ENCODE assay signal across 33 cellular contexts in genomic region chr3:82165266-82165665, GRCh38.
"Had no signal": no experiment of that assay in that cellular context is flagged by ENCODE, and none has a peak within 500 bp of the region (broad histone marks: within the 10 kb centered on the region; RNA-seq: fewer than 3 reads in every experiment).

No MANE protein-coding gene starts in this region.

- H3K4me3 Mint-ChIP-seq: activated CD4-positive, alpha-beta T cell treated with anti-CD3 and anti-CD28 coated beads for 36 hours; activated CD4-positive, alpha-beta T cell treated with anti-CD3 and anti-CD28 coated beads, Interleukin-2, amount 10 ng/mL, durations not matched to agents 7 days and 5 days; activated CD8-positive, alpha-beta T cell treated with anti-CD3 and anti-CD28 coated beads, Interleukin-2, amount 10 ng/mL, durations not matched to agents 7 days and 5 days; activated naive CD4-positive, alpha-beta T cell treated with anti-CD3 and anti-CD28 coated beads, Interleukin-2, amount 50 U/mL, for 24 hours; activated naive CD8-positive, alpha-beta T cell treated with anti-CD3 and anti-CD28 coated beads, Interleukin-2, amount 10 ng/mL, durations not matched to agents 7 days and 5 days; activated T-cell treated with anti-CD3 and anti-CD28 coated beads, Interleukin-2, amount 50 U/mL, for 24 hours; T-helper 1 cell treated with Interleukin-12 subunit alpha and Interleukin-12 subunit beta and Interleukin-4 antibody, amounts not matched to agents 30 μg/mL and 1 μg/mL, for 36 hours; T-helper 2 cell treated with Interferon-gamma antibody and Interleukin-4, amounts not matched to agents 5 μg/mL and 100 μg/mL, for 36 hours; WTC11 had no signal

- H3K4me1 ChIP-seq: ascending aorta, body of pancreas, breast epithelium, Peyer's patch had no signal

- DNase-seq: activated CD4-positive, alpha-beta T cell treated with anti-CD3 and anti-CD28 coated beads for 36 hours; activated CD4-positive, alpha-beta T cell treated with anti-CD3 and anti-CD28 coated beads, Interleukin-2, amount 10 ng/mL, durations not matched to agents 7 days and 5 days; activated CD4-positive, alpha-beta T cell treated with anti-CD3 and anti-CD28 coated beads, Interleukin-2, amount 50 U/mL, for 48 hours; activated CD8-positive, alpha-beta T cell treated with anti-CD3 and anti-CD28 coated beads, Interleukin-2, amount 10 ng/mL, durations not matched to agents 7 days and 5 days; activated gamma-delta T cell; activated naive CD4-positive, alpha-beta T cell treated with Interleukin-2 at 50 U/mL for 16 hours; activated naive CD8-positive, alpha-beta T cell treated with anti-CD3 and anti-CD28 coated beads, Interleukin-2, amount 10 ng/mL, durations not matched to agents 7 days and 5 days; activated T-cell treated with anti-CD3 and anti-CD28 coated beads, Interleukin-2, amount 50 U/mL, for 24 hours; amygdala; body of pancreas; NCI-H1092 treated with DMSO at 0.1 percent for 48 hours; NCI-H1417; NCI-H146; NCI-H187; NCI-H2029 treated with DMSO at 0.1 percent for 48 hours; NCI-H2107; NCI-H2171; NCI-H446; NCI-H510A treated with DMSO at 0.1 percent for 48 hours; NCI-H526 treated with DMSO at 0.1 percent for 48 hours; NCI-H774; PC-3; Peyer's patch; RPMI8226; SHP77 treated with DMSO at 0.1 percent for 48 hours had no signal

- H3K4me1 Mint-ChIP-seq: activated CD4-positive, alpha-beta T cell treated with anti-CD3 and anti-CD28 coated beads for 36 hours; activated CD4-positive, alpha-beta T cell treated with anti-CD3 and anti-CD28 coated beads, Interleukin-2, amount 10 ng/mL, durations not matched to agents 7 days and 5 days; activated naive CD4-positive, alpha-beta T cell treated with anti-CD3 and anti-CD28 coated beads, Interleukin-2, amount 50 U/mL, for 24 hours; activated naive CD8-positive, alpha-beta T cell treated with anti-CD3 and anti-CD28 coated beads, Interleukin-2, amount 10 ng/mL, durations not matched to agents 7 days and 5 days; WTC11 had no signal

- H3K27ac ChIP-seq: ascending aorta, body of pancreas, breast epithelium, Peyer's patch had no signal

- H3K36me3 Mint-ChIP-seq: activated naive CD4-positive, alpha-beta T cell treated with anti-CD3 and anti-CD28 coated beads, Interleukin-2, amount 50 U/mL, for 24 hours; activated naive CD8-positive, alpha-beta T cell treated with anti-CD3 and anti-CD28 coated beads, Interleukin-2, amount 10 ng/mL, durations not matched to agents 7 days and 5 days had no signal

- H3K9me3 ChIP-seq: ascending aorta, body of pancreas, breast epithelium, Peyer's patch had no signal

- H3K27me3 ChIP-seq: ascending aorta, body of pancreas, breast epithelium, Peyer's patch had no signal

- H3K27me3 Mint-ChIP-seq: activated CD4-positive, alpha-beta T cell treated with anti-CD3 and anti-CD28 coated beads for 36 hours; activated CD4-positive, alpha-beta T cell treated with anti-CD3 and anti-CD28 coated beads, Interleukin-2, amount 10 ng/mL, durations not matched to agents 7 days and 5 days; activated naive CD4-positive, alpha-beta T cell treated with anti-CD3 and anti-CD28 coated beads, Interleukin-2, amount 50 U/mL, for 24 hours; activated naive CD8-positive, alpha-beta T cell treated with anti-CD3 and anti-CD28 coated beads, Interleukin-2, amount 10 ng/mL, durations not matched to agents 7 days and 5 days; activated T-cell treated with anti-CD3 and anti-CD28 coated beads, Interleukin-2, amount 50 U/mL, for 24 hours had no signal

- H3K27ac Mint-ChIP-seq: activated CD4-positive, alpha-beta T cell treated with anti-CD3 and anti-CD28 coated beads for 36 hours; activated CD4-positive, alpha-beta T cell treated with anti-CD3 and anti-CD28 coated beads, Interleukin-2, amount 10 ng/mL, durations not matched to agents 7 days and 5 days; activated CD8-positive, alpha-beta T cell treated with anti-CD3 and anti-CD28 coated beads, Interleukin-2, amount 10 ng/mL, durations not matched to agents 7 days and 5 days; activated naive CD4-positive, alpha-beta T cell treated with anti-CD3 and anti-CD28 coated beads, Interleukin-2, amount 50 U/mL, for 24 hours; activated naive CD8-positive, alpha-beta T cell treated with anti-CD3 and anti-CD28 coated beads, Interleukin-2, amount 10 ng/mL, durations not matched to agents 7 days and 5 days; activated T-cell treated with anti-CD3 and anti-CD28 coated beads, Interleukin-2, amount 50 U/mL, for 24 hours; activated T-helper 2 cell treated with anti-CD3 and anti-CD28 coated beads, Interferon-gamma antibody, Interleukin-2, Interleukin-4, amounts not matched to agents 10 μg/mL and 5 μg/mL and 100 μg/mL, durations not matched to agents 14 hours and 24 hours and 36 hours; T-helper 1 cell treated with Interleukin-12 subunit alpha and Interleukin-12 subunit beta and Interleukin-4 antibody, amounts not matched to agents 30 μg/mL and 1 μg/mL, for 36 hours; T-helper 2 cell treated with Interferon-gamma antibody and Interleukin-4, amounts not matched to agents 5 μg/mL and 100 μg/mL, for 36 hours; WTC11 had no signal

- FAIRE-seq: K562 had no signal

- H3K36me3 ChIP-seq: ascending aorta, breast epithelium, Peyer's patch had no signal

- H3K9me3 Mint-ChIP-seq: activated CD4-positive, alpha-beta T cell treated with anti-CD3 and anti-CD28 coated beads, Interleukin-2, amount 10 ng/mL, durations not matched to agents 7 days and 5 days; activated naive CD8-positive, alpha-beta T cell treated with anti-CD3 and anti-CD28 coated beads, Interleukin-2, amount 10 ng/mL, durations not matched to agents 7 days and 5 days; activated T-helper 2 cell treated with anti-CD3 and anti-CD28 coated beads, Interferon-gamma antibody, Interleukin-2, Interleukin-4, amounts not matched to agents 10 μg/mL and 5 μg/mL and 100 μg/mL, durations not matched to agents 14 hours and 24 hours and 36 hours; T-helper 1 cell treated with Interleukin-12 subunit alpha and Interleukin-12 subunit beta and Interleukin-4 antibody, amounts not matched to agents 30 μg/mL and 1 μg/mL, for 36 hours had no signal

- H3K4me3 ChIP-seq: ascending aorta, body of pancreas, breast epithelium, K562, Peyer's patch had no signal
